ENCODE assay signal across 9 cellular contexts in the genomic region with DNA sequence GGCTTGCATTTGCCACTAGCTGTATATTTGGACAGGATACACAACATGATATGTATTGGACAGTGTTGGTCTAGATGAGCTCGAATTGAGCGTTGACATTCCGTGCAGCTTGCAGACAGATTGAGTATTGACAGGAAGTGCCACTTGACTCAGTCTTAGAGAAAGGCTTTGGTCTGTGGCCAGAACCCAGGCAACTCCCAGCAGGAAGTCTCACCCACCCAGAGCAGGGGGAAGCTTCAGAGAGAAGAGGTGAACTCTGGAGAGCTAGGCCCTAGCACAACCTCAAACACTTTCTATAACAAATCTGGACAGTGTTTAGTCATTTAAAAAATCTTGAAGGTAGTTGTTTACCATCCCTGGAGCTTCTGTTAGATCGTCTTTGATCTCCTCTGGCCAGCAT.
DNase-seq lines count a peak whose midpoint lies in the region; ATAC-seq lines count a peak whose summit lies in the region.
"Had no signal": no experiment of that assay in that cellular context is flagged by ENCODE, and none has a peak within 500 bp of the region (broad histone marks: within the 10 kb centered on the region; RNA-seq: fewer than 3 reads in every experiment).

No MANE protein-coding gene starts in this region.

- H3K4me2 ChIP-seq in BLaER1 treated with 17β-estradiol and CSF1 and Interleukin-3, amounts not matched to agents 10 nM and 100 nM = peak overlapping the region; percentile 67 to 91 (median 75)
- H3K4me2 ChIP-seq in Karpas-422 (ENCODE audit: low read depth, low read length, poor library complexity, severe bottlenecking) = no peak overlapping the region

- H3K9me3 ChIP-seq in BLaER1 treated with 17β-estradiol and CSF1 and Interleukin-3, amounts not matched to agents 10 nM and 100 nM (replicated peaks in 1 of 11) = peaks cover 1 to 20% (median 10%) of the 10 kb centered on the region in 11 experiments; a peak in 21 of 22 replicates
- H3K9me3 ChIP-seq in Karpas-422 (ENCODE audit: low read length) = no peaks in the 10 kb centered on the region

- no peak overlapping the region for H2AFZ ChIP-seq in Karpas-422 (ENCODE audit: low read length)
- H2AFZ ChIP-seq: parathyroid adenoma had no signal

- H4K20me1 ChIP-seq in BLaER1 treated with 17β-estradiol and CSF1 and Interleukin-3, amounts not matched to agents 10 nM and 100 nM = no peaks in the 10 kb centered on the region
- no peaks in the 10 kb centered on the region for H4K20me1 ChIP-seq in Karpas-422 (ENCODE audit: insufficient read depth, low read depth, low read length)

- no peak overlapping the region for H3K9ac ChIP-seq in BLaER1 treated with 17β-estradiol and CSF1 and Interleukin-3, amounts not matched to agents 10 nM and 100 nM
- no peak overlapping the region for H3K9ac ChIP-seq in Karpas-422 (ENCODE audit: low read length)
- H3K9ac ChIP-seq: parathyroid adenoma had no signal

- DNase-seq in T-helper 22 cell (ENCODE audit: low read depth) (peak; percentile 16), Karpas-422 (no peak), caudate nucleus (lab: John Stamatoyannopoulos, UW) (no peak)
- DNase-seq in central memory CD4-positive, alpha-beta T cell = peak; percentile 62
- DNase-seq in stimulated activated CD8-positive, alpha-beta memory T cell treated with anti-CD3 and anti-CD28 coated beads, Interleukin-12 subunit alpha, Interleukin-12 subunit beta, amount 100 ng/mL, for 4 hours (ENCODE audit: low read depth) = peak; percentile 32

- peak overlapping the region in 3 of 11 experiments; percentile 24 to 34 (median 25); a peak in 5 of 22 replicates for H3K27ac ChIP-seq in BLaER1 treated with 17β-estradiol and CSF1 and Interleukin-3, amounts not matched to agents 10 nM and 100 nM
- H3K27ac ChIP-seq in Karpas-422 (ENCODE audit: low read length) (no peak overlapping the region), caudate nucleus (ENCODE audit: low read depth, low read length) (no peak overlapping the region)
- H3K27ac ChIP-seq: parathyroid adenoma had no signal

- H3K36me3 ChIP-seq in BLaER1 treated with 17β-estradiol and CSF1 and Interleukin-3, amounts not matched to agents 10 nM and 100 nM = no peaks in the 10 kb centered on the region
- no peaks in the 10 kb centered on the region for H3K36me3 ChIP-seq in Karpas-422 (ENCODE audit: insufficient read depth, low read length)

- no peak overlapping the region for H3K4me3 ChIP-seq in BLaER1 treated with 17β-estradiol and CSF1 and Interleukin-3, amounts not matched to agents 10 nM and 100 nM
- H3K4me3 ChIP-seq in Karpas-422 (ENCODE audit: low read length) = no peak overlapping the region

- ATAC-seq in GM19395 (IDR thresholded peaks at IDR 0.05; ENCODE audit: unreplicated experiment) = peak; percentile 90
- peak; percentile 93 for ATAC-seq in HG03432 (IDR thresholded peaks at IDR 0.05; ENCODE audit: unreplicated experiment)

- no peaks in the 10 kb centered on the region for H3K9me2 ChIP-seq in Karpas-422 (replicated peaks; ENCODE audit: insufficient read depth, low read length)

- peaks cover 44 to 49% (median 46%) of the 10 kb centered on the region in 10 experiments for H3K4me1 ChIP-seq in BLaER1 treated with 17β-estradiol and CSF1 and Interleukin-3, amounts not matched to agents 10 nM and 100 nM
- H3K4me1 ChIP-seq in Karpas-422 (ENCODE audit: low read length) = no peaks in the 10 kb centered on the region
- H3K4me1 ChIP-seq: parathyroid adenoma had no signal

- no peaks in the 10 kb centered on the region for H3K27me3 ChIP-seq in BLaER1 treated with 17β-estradiol and CSF1 and Interleukin-3, amounts not matched to agents 10 nM and 100 nM
- no peaks in the 10 kb centered on the region for H3K27me3 ChIP-seq in Karpas-422 (ENCODE audit: low read length)

- H3K79me2 ChIP-seq in Karpas-422 (ENCODE audit: low read length) = no peaks in the 10 kb centered on the region
- H3K79me2 ChIP-seq: parathyroid adenoma had no signal

Comparison
In these comparisons a context has a peak if more than half of its experiments do, and no peak if none do; other contexts are left out.
1. DNase-seq: peak in T-helper 22 cell (single experiment), central memory CD4-positive, alpha-beta T cell (single experiment) and stimulated activated CD8-positive, alpha-beta memory T cell treated with anti-CD3 and anti-CD28 coated beads, Interleukin-12 subunit alpha, Interleukin-12 subunit beta, amount 100 ng/mL, for 4 hours (single experiment); none in Karpas-422 (single experiment) and caudate nucleus (0 of 61).